In the genomic region with DNA sequence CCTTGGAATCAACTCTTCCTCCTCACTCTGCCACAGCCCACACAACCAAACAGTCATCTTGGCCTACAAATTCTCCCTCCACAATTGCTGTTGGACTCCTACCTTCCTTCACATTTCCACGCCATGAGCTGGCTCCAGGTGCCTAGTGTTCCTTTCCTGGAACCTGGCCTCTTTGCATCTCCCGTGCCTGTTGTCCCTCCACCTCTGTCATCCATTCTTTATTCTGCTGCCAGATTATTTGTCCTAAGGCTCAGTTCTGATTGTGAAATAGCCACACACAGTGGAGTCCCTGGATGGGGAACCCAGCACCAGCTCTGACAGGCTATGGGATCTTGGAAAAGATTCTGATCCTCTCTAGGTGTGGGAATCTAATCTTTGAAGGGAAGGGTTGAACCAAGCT, we compare ENCODE assay signal across 26 cellular contexts.
"Had no signal": no experiment of that assay in that cellular context is flagged by ENCODE, and none has a peak within 500 bp of the region (broad histone marks: within the 10 kb centered on the region; RNA-seq: fewer than 3 reads in every experiment).

No MANE protein-coding gene starts in this region.

- ATAC-seq: activated CD4-positive, alpha-beta T cell treated with anti-CD3 and anti-CD28 coated beads for 36 hours; activated CD8-positive, alpha-beta memory T cell treated with anti-CD3 and anti-CD28 coated beads, Interleukin-2, amount 10 ng/mL, durations not matched to agents 7 days and 5 days; activated CD8-positive, alpha-beta T cell treated with anti-CD3 and anti-CD28 coated beads, Interleukin-2, amount 10 ng/mL, durations not matched to agents 7 days and 5 days; effector memory CD8-positive, alpha-beta T cell; foreskin keratinocyte; gastrocnemius medialis; heart right ventricle had no signal

- H3K4me1 ChIP-seq: esophagus muscularis mucosa, foreskin keratinocyte, gastrocnemius medialis, heart right ventricle had no signal

- H3K4me3 ChIP-seq: esophagus muscularis mucosa, gastrocnemius medialis, heart right ventricle had no signal

- H3K36me3 ChIP-seq: brain microvascular endothelial cell, esophagus muscularis mucosa, gastrocnemius medialis, heart right ventricle had no signal

- H3K27ac ChIP-seq: brain microvascular endothelial cell, esophagus muscularis mucosa, foreskin keratinocyte, gastrocnemius medialis, heart right ventricle had no signal

- DNase-seq: activated CD4-positive, alpha-beta memory T cell treated with anti-CD3 and anti-CD28 coated beads for 36 hours; activated CD4-positive, alpha-beta T cell treated with anti-CD3 and anti-CD28 coated beads for 36 hours; activated CD4-positive, alpha-beta T cell treated with anti-CD3 and anti-CD28 coated beads, Interleukin-2, amount 10 ng/mL, durations not matched to agents 24 days and 14 days; activated CD4-positive, CD25-positive, alpha-beta regulatory T cell; activated CD4-positive, CD25-positive, alpha-beta regulatory T cell treated with anti-CD3 and anti-CD28 coated beads, Interleukin-2, amount 50 U/mL, for 72 hours; activated CD8-positive, alpha-beta memory T cell treated with anti-CD3 and anti-CD28 coated beads, Interleukin-2, amount 10 ng/mL, durations not matched to agents 7 days and 5 days; activated CD8-positive, alpha-beta memory T cell treated with anti-CD3 and anti-CD28 coated beads, Interleukin-2, amount 50 U/mL, for 4 hours; activated CD8-positive, alpha-beta T cell treated with anti-CD3 and anti-CD28 coated beads, Interleukin-2, amount 10 ng/mL, durations not matched to agents 7 days and 5 days; activated effector memory CD4-positive, alpha-beta T cell treated with anti-CD3 and anti-CD28 coated beads, Interleukin-2, amount 50 U/mL, for 16 hours; activated naive CD4-positive, alpha-beta T cell treated with anti-CD3 and anti-CD28 coated beads, Interleukin-2, amount 50 U/mL, for 16 hours; activated T-cell treated with anti-CD3 and anti-CD28 coated beads, Interleukin-2, amount 50 U/mL, for 1 hour; activated T-cell treated with anti-CD3 and anti-CD28 coated beads, Interleukin-2, amount 50 U/mL, for 48 hours; amniotic stem cell; anterior cingulate cortex; caudate nucleus; cortex of kidney; dermis blood vessel endothelial cell; effector CD4-positive, alpha-beta T cell; effector memory CD8-positive, alpha-beta T cell; erythroblast; foreskin keratinocyte; gastrocnemius medialis; heart right ventricle; T-helper 2 cell had no signal

- H3K9me3 ChIP-seq: esophagus muscularis mucosa, gastrocnemius medialis had no signal

- H3K27me3 ChIP-seq: brain microvascular endothelial cell, esophagus muscularis mucosa, gastrocnemius medialis, heart right ventricle had no signal
